1 cellular context compared by ENCODE assay signal in the genomic region with DNA sequence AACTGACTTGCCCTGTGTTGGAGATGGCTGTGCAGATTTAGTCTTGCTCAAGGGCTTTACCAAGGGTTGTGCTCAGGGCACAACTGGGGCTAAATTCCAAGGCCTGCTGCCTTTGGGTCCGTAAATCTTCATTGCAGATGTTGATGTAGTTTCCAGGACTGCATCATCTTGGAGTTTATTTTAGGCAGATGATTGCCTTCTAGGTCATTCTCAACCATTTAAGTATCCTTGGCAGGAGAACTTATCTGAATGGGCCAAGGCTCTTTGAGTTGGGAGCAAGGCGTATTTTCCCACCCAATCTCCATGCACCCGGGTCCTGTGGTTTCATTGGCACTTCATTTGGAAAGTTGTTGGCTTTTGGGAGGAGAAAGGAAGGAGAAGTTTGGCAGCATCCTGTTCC.
TF ChIP-seq lines count a peak whose summit lies in the region.

No MANE protein-coding gene starts in this region.

TF ChIP-seq in GM12878, 131 proteins besides CTCF, POLR2A, EP300 and RAD21 (continued from another document):
- TF ChIP-seq, protein P1, sequence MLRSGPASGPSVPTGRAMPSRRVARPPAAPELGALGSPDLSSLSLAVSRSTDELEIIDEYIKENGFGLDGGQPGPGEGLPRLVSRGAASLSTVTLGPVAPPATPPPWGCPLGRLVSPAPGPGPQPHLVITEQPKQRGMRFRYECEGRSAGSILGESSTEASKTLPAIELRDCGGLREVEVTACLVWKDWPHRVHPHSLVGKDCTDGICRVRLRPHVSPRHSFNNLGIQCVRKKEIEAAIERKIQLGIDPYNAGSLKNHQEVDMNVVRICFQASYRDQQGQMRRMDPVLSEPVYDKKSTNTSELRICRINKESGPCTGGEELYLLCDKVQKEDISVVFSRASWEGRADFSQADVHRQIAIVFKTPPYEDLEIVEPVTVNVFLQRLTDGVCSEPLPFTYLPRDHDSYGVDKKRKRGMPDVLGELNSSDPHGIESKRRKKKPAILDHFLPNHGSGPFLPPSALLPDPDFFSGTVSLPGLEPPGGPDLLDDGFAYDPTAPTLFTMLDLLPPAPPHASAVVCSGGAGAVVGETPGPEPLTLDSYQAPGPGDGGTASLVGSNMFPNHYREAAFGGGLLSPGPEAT (IDR thresholded peaks at IDR 0.05; ENCODE audit: low read depth): no peak
- TF ChIP-seq CREB1 (IDR thresholded peaks at IDR 0.05; ENCODE audit: low read depth): no peak
- no peak for TF ChIP-seq PAX8 (IDR thresholded peaks at IDR 0.05)
- TF ChIP-seq, protein P2, sequence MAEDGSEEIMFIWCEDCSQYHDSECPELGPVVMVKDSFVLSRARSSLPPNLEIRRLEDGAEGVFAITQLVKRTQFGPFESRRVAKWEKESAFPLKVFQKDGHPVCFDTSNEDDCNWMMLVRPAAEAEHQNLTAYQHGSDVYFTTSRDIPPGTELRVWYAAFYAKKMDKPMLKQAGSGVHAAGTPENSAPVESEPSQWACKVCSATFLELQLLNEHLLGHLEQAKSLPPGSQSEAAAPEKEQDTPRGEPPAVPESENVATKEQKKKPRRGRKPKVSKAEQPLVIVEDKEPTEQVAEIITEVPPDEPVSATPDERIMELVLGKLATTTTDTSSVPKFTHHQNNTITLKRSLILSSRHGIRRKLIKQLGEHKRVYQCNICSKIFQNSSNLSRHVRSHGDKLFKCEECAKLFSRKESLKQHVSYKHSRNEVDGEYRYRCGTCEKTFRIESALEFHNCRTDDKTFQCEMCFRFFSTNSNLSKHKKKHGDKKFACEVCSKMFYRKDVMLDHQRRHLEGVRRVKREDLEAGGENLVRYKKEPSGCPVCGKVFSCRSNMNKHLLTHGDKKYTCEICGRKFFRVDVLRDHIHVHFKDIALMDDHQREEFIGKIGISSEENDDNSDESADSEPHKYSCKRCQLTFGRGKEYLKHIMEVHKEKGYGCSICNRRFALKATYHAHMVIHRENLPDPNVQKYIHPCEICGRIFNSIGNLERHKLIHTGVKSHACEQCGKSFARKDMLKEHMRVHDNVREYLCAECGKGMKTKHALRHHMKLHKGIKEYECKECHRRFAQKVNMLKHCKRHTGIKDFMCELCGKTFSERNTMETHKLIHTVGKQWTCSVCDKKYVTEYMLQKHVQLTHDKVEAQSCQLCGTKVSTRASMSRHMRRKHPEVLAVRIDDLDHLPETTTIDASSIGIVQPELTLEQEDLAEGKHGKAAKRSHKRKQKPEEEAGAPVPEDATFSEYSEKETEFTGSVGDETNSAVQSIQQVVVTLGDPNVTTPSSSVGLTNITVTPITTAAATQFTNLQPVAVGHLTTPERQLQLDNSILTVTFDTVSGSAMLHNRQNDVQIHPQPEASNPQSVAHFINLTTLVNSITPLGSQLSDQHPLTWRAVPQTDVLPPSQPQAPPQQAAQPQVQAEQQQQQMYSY (CRISPR knock-in tag; IDR thresholded peaks at IDR 0.05): no peak
- no peak for TF ChIP-seq CHD4 (IDR thresholded peaks at IDR 0.05)
- TF ChIP-seq ZNF24 (IDR thresholded peaks at IDR 0.05): no peak
- TF ChIP-seq PML (IDR thresholded peaks at IDR 0.05; ENCODE audit: low read length): no peak
- TF ChIP-seq NFXL1 (IDR thresholded peaks at IDR 0.05; ENCODE audit: borderline replicate concordance): no peak
- TF ChIP-seq, protein P3, sequence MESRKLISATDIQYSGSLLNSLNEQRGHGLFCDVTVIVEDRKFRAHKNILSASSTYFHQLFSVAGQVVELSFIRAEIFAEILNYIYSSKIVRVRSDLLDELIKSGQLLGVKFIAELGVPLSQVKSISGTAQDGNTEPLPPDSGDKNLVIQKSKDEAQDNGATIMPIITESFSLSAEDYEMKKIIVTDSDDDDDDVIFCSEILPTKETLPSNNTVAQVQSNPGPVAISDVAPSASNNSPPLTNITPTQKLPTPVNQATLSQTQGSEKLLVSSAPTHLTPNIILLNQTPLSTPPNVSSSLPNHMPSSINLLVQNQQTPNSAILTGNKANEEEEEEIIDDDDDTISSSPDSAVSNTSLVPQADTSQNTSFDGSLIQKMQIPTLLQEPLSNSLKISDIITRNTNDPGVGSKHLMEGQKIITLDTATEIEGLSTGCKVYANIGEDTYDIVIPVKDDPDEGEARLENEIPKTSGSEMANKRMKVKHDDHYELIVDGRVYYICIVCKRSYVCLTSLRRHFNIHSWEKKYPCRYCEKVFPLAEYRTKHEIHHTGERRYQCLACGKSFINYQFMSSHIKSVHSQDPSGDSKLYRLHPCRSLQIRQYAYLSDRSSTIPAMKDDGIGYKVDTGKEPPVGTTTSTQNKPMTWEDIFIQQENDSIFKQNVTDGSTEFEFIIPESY (IDR thresholded peaks at IDR 0.05): no peak
